In the genomic region with DNA sequence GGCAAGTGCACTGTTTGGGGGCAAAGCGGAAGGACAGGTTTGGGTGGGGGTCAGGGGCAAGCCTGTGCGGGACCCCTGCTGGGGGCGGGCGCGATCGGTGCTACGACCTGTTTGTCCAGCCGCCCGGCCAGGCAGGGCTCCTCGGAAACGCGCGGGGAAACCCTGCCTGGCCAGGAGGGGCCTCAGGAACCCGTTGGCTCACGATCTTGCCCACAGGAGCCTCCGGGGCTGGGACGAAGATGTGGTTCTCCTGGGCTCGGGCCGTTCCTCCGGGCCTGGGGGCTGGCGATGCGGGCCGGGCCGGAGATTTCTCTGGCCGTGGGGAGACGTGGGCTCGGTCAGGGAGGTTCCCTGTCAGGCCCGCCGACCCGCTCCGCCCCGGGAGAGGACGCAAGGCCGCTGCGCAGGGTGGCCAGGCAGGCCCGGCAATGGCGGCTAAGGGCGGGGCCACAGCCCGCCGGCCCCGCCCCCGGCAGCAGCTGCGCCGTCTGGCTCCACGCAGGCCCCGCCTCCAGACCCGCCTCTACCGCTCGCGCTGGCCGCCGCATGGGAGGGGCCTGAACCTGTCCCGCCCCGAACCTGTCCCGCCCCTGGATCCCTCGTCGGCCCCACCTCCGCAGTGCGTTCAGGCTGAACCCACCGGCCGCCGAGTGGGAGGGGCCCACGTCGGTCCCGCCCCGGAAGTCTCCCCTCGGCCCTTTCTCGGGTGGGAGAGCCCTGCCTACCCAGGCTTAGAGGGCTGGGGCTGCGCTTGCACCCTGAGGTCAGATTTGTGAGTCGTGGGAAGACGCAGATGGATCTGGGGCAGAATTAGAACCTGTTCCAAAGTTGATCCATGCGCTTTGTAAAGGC, we compare ENCODE assay signal across 8 cellular contexts. TPM values are rescaled to one million over a fixed set of nuclear protein-coding genes. Genes with fewer than 3 reads are reported as not detected.
A peak's percentile ranks its signal among the peaks of the same experiment; 100 is the strongest.
DNase-seq lines count a peak whose midpoint lies in the region; ATAC-seq and TF ChIP-seq lines count a peak whose summit lies in the region.

A gene with protein sequence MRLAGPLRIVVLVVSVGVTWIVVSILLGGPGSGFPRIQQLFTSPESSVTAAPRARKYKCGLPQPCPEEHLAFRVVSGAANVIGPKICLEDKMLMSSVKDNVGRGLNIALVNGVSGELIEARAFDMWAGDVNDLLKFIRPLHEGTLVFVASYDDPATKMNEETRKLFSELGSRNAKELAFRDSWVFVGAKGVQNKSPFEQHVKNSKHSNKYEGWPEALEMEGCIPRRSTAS (minus strand): TSS at position 430 of the 852 bp plus-strand sequence. CDS start 460 bp downstream, outside the sequence.

- no peak for TF ChIP-seq CTCF in right atrium auricular region (IDR thresholded peaks at IDR 0.05)

- under 1% methylated on average over 69 of the region's 72 CpGs for WGBS in urinary bladder

- peak; percentile 74 for DNase-seq in NCI-H1694 treated with DMSO at 0.1 percent for 48 hours (lab: John Stamatoyannopoulos, UW)
- peak; percentile 82 to 90 (median 89) for DNase-seq in T-helper 17 cell
- DNase-seq in amygdala (lab: John Stamatoyannopoulos, UW): peak in 55 of 56 donors; percentile 19 to 96 (median 86)
- peak; percentile 92 for DNase-seq in right atrium auricular region (ENCODE audit: low spot score)
- peak; percentile 63 for DNase-seq in pulmonary artery endothelial cell (ENCODE audit: low read depth, low spot score)

- peak within 1 kb of the TSS; percentile 88 for H3K4me3 Mint-ChIP-seq in T-helper 17 cell

- H3K4me1 ChIP-seq in right atrium auricular region: peaks cover 0 to 7% of the 10 kb centered on the region in 2 donors
- H3K4me1 ChIP-seq in urinary bladder (ENCODE audit: insufficient read depth): no peaks in the 10 kb centered on the region

- no peaks in the 10 kb centered on the region for H3K27me3 Mint-ChIP-seq in T-helper 17 cell

- H3K4me3 ChIP-seq in right atrium auricular region (peak within 1 kb of the TSS; percentile 66 to 70), urinary bladder (ENCODE audit: low read depth, low read length) (peak within 1 kb of the TSS; percentile 59)

- no peaks in the 10 kb centered on the region for H3K27me3 ChIP-seq in right atrium auricular region

- peak within 1 kb of the TSS; percentile 61 for H3K27ac Mint-ChIP-seq in T-helper 17 cell

- H3K36me3 ChIP-seq in right atrium auricular region (no peaks in the 10 kb centered on the region), urinary bladder (ENCODE audit: insufficient read depth) (no peaks in the 10 kb centered on the region)

- H3K9me3 ChIP-seq in T-helper 17 cell (ENCODE audit: control insufficient read depth, low read length, poor library complexity, severe bottlenecking) (no peaks in the 10 kb centered on the region), right atrium auricular region (no peaks in the 10 kb centered on the region)

- H3K36me3 Mint-ChIP-seq in T-helper 17 cell (ENCODE audit: low read depth): no peaks in the 10 kb centered on the region

- H3K27ac ChIP-seq in right atrium auricular region: peak within 1 kb of the TSS; percentile 90 to 94
- peak within 1 kb of the TSS; percentile 91 for H3K27ac ChIP-seq in urinary bladder (ENCODE audit: low read depth)

- peaks cover 15% of the 10 kb centered on the region for H3K4me1 Mint-ChIP-seq in T-helper 17 cell

- ATAC-seq in GM18498 (IDR thresholded peaks at IDR 0.05; ENCODE audit: unreplicated experiment) (peak; percentile 93), HG02884 (IDR thresholded peaks at IDR 0.05; ENCODE audit: unreplicated experiment) (peak; percentile 80), T-helper 17 cell (peak; percentile 97)

RNA-seq across cellular contexts. Expression of the gene that starts here (rescaled TPM):
- 10 to 100 TPM; 32.5 to 34.0 TPM for total RNA-seq in T-helper 17 cell
- total RNA-seq in right atrium auricular region: 10 to 100 TPM; 47.1 to 61.2 TPM
- total RNA-seq in pulmonary artery endothelial cell: 21.4 and 23.2 TPM in 2 replicates
- total RNA-seq in urinary bladder: 11.2 TPM
- 67.8 TPM for polyA plus RNA-seq in urinary bladder

Comparison
In these comparisons a context has a peak if more than half of its experiments do, and no peak if none do; other contexts are left out.
1. Peak in every context shown above with its lines: DNase-seq, ATAC-seq, H3K4me3 ChIP-seq and H3K27ac ChIP-seq.